ENCODE assay signal across 18 cellular contexts in the genomic region with DNA sequence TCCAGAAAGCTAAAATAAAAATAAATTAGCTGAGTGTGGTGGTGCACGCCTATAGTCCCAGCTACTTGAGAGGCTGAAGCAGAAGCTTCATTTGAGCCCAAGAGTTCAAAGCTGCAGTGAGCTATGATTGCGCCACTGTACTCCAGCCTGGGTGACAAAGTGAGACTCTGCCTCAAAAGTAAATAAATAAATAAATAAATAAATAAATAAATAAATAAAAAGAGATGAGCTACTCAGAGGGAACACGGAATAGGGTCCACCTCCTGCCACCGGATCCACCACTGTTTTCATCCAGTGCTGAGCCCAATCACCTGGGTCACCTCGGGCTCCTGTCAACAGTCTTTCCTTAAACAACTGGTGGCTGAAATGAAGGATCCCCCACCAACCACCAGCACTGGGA. TPM values are rescaled to one million over a fixed set of nuclear protein-coding genes. Genes with fewer than 3 reads are reported as not detected.
"Had no signal": no experiment of that assay in that cellular context is flagged by ENCODE, and none has a peak within 500 bp of the region (broad histone marks: within the 10 kb centered on the region; RNA-seq: fewer than 3 reads in every experiment).

No MANE protein-coding gene starts in this region.

- ATAC-seq: activated CD4-positive, alpha-beta T cell treated with anti-CD3 and anti-CD28 coated beads for 36 hours; activated naive CD4-positive, alpha-beta T cell treated with anti-CD3 and anti-CD28 coated beads, Interleukin-2, amount 50 U/mL, for 72 hours had no signal

- H3K36me3 ChIP-seq: esophagus squamous epithelium, ovary, upper lobe of right lung had no signal

- H3K27me3 ChIP-seq: esophagus squamous epithelium, hepatocyte, ovary, testis, upper lobe of right lung had no signal

- H3K4me1 ChIP-seq: testis had no signal

- H3K27ac ChIP-seq: hepatocyte, ovary, SK-N-MC, testis, upper lobe of right lung had no signal

- H3K79me2 ChIP-seq: hepatocyte had no signal

- FAIRE-seq: TTC549 had no signal

- H3K27me3 Mint-ChIP-seq: activated CD4-positive, alpha-beta T cell treated with anti-CD3 and anti-CD28 coated beads for 36 hours had no signal

- H3K9me3 Mint-ChIP-seq: activated naive CD4-positive, alpha-beta T cell treated with anti-CD3 and anti-CD28 coated beads, Interleukin-2, amount 50 U/mL, for 72 hours; activated T-helper 1 cell treated with anti-CD3 and anti-CD28 coated beads, Interleukin-12 subunit alpha, Interleukin-12 subunit beta, Interleukin-2, Interleukin-4 antibody, amounts not matched to agents 30 ng/mL and 10 ng/mL and 1 ng/mL, durations not matched to agents 14 hours and 24 hours and 36 hours; neural crest cell had no signal

- H3K4me3 ChIP-seq: esophagus squamous epithelium, hepatocyte, lung, ovary, SK-N-MC, testis, upper lobe of right lung had no signal

- H3K9me3 ChIP-seq: esophagus squamous epithelium, ovary, testis, upper lobe of right lung had no signal

- H3K27ac Mint-ChIP-seq: activated CD4-positive, alpha-beta T cell treated with anti-CD3 and anti-CD28 coated beads for 36 hours; activated T-helper 1 cell treated with anti-CD3 and anti-CD28 coated beads, Interleukin-12 subunit alpha, Interleukin-12 subunit beta, Interleukin-2, Interleukin-4 antibody, amounts not matched to agents 30 ng/mL and 10 ng/mL and 1 ng/mL, durations not matched to agents 14 hours and 24 hours and 36 hours had no signal

- H3K4me3 Mint-ChIP-seq: activated CD4-positive, alpha-beta T cell treated with anti-CD3 and anti-CD28 coated beads for 36 hours; activated T-helper 1 cell treated with anti-CD3 and anti-CD28 coated beads, Interleukin-12 subunit alpha, Interleukin-12 subunit beta, Interleukin-2, Interleukin-4 antibody, amounts not matched to agents 30 ng/mL and 10 ng/mL and 1 ng/mL, durations not matched to agents 14 hours and 24 hours and 36 hours; neural crest cell had no signal

- H3K4me2 ChIP-seq: hepatocyte had no signal

- H2AFZ ChIP-seq: hepatocyte had no signal

- DNase-seq: activated CD4-positive, alpha-beta T cell treated with anti-CD3 and anti-CD28 coated beads for 36 hours; activated CD4-positive, alpha-beta T cell treated with anti-CD3 and anti-CD28 coated beads, Interleukin-2, amount 50 U/mL, for 48 hours; activated gamma-delta T cell treated with Interleukin-2 at 50 U/mL for 16 hours; activated T-cell treated with anti-CD3 and anti-CD28 coated beads for 4 hours; effector memory CD4-positive, alpha-beta T cell; esophagus squamous epithelium; ovary; upper lobe of right lung had no signal

RNA-seq across cellular contexts. Expression of gene DPEP3, which starts 6.7 kb away (rescaled TPM):
- total RNA-seq: activated T-helper 1 cell treated with anti-CD3 and anti-CD28 coated beads, Interleukin-12 subunit alpha, Interleukin-12 subunit beta, Interleukin-2, Interleukin-4 antibody, amounts not matched to agents 30 ng/mL and 10 ng/mL and 1 ng/mL, durations not matched to agents 14 hours and 24 hours and 36 hours; dermis blood vessel endothelial cell; esophagus squamous epithelium; hepatocyte; neural crest cell; upper lobe of right lung had no signal

RNA-seq across cellular contexts. Expression of gene DPEP2, which starts 12.3 kb away (rescaled TPM):
- total RNA-seq: hepatocyte, neural crest cell had no signal

RNA-seq across cellular contexts. Expression of gene DPEP2NB, which starts 28.8 kb away (rescaled TPM):
- total RNA-seq: activated CD4-positive, alpha-beta T cell treated with anti-CD3 and anti-CD28 coated beads for 36 hours; activated naive CD4-positive, alpha-beta T cell treated with anti-CD3 and anti-CD28 coated beads, Interleukin-2, amount 50 U/mL, for 72 hours; activated T-helper 1 cell treated with anti-CD3 and anti-CD28 coated beads, Interleukin-12 subunit alpha, Interleukin-12 subunit beta, Interleukin-2, Interleukin-4 antibody, amounts not matched to agents 30 ng/mL and 10 ng/mL and 1 ng/mL, durations not matched to agents 14 hours and 24 hours and 36 hours; dermis blood vessel endothelial cell; esophagus squamous epithelium; hepatocyte; lung; neural crest cell; ovary; T-helper 2 cell treated with Interferon-gamma antibody and Interleukin-4, amounts not matched to agents 100 ng/mL and 5 ng/mL, for 36 hours; upper lobe of right lung had no signal
